ENCODE assay signal across 7 cellular contexts in the genomic region with DNA sequence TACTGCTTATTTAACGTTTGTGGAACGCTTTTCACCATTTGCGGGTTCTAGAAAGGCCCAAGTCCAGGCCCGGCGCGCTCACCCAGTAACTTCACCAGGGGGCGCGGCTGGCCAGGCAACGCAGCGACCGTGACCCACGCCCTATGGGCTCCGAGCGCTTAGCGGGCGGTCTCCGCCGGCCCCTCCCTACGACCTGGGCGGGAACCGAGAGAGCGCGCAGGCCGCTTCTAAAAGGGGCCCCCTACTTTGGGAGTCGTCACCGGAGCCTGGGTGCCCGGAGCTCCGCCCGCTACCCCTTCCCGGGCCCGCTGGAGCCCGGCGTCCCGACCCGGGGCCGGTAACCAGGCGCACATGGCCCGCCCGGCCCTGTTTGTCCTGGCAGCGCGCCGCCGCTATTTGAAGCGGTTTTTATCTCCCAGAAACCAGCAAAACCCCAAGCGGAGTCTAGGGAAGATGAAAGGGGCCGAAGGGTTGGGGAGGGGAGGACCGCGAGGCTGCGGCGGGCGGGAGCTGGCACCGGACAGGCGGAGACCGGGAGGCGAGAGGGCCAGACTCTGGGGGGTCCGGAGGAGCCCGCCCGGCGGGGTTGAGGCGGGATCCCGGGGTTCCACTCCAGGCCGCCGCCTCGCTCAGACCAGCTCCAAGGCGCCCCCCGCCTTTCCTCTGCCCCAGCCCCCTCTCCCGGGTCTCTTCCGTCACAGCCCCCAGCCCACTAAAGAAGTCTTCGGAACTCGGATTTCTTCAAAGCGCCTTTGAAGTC. TPM values are rescaled to one million over a fixed set of nuclear protein-coding genes. Genes with fewer than 3 reads are reported as not detected.
A peak's percentile ranks its signal among the peaks of the same experiment; 100 is the strongest.
DNase-seq lines count a peak whose midpoint lies in the region; ATAC-seq and TF ChIP-seq lines count a peak whose summit lies in the region.

No MANE protein-coding gene starts in this region.

- H3K4me1 ChIP-seq in iPS DF 6.9 (ENCODE audit: control insufficient read depth, insufficient read depth, low read length): peaks cover 2% of the 10 kb centered on the region; the same call in 1 of the 2 replicates
- H3K4me1 ChIP-seq in gastrocnemius medialis: peaks cover 21 to 30% of the 10 kb centered on the region in 2 donors

- intact Hi-C loops in gastrocnemius medialis (cut with DNase I; ENCODE audit: low total_unique reads): loop anchor here (1.0 to 5.0 kb wide), 5 partner anchors 20 to 402 kb away; a partner anchor contains a TSS

- H3K9me3 ChIP-seq in iPS DF 6.9 (ENCODE audit: control insufficient read depth, insufficient read depth, low read length) (no peaks in the 10 kb centered on the region), gastrocnemius medialis (no peaks in the 10 kb centered on the region)

- peak; percentile 21 for DNase-seq in NCI-H187 treated with DMSO at 0.1 percent for 48 hours (lab: John Stamatoyannopoulos, UW)
- DNase-seq in T1000 (lab: John Stamatoyannopoulos, UW): peak; percentile 86
- DNase-seq in astrocyte of the hippocampus (ENCODE audit: low read depth, low spot score): peak; percentile 95
- peak; percentile 31 for DNase-seq in iPS DF 6.9 (ENCODE audit: low read depth, low spot score)
- DNase-seq in gastrocnemius medialis: peak; percentile 90

- H3K4me3 ChIP-seq in iPS DF 6.9 (ENCODE audit: low read length) (peak overlapping the region; percentile 46; the same call in 1 of the 2 replicates), gastrocnemius medialis (peak overlapping the region; percentile 75 to 96 (median 78))

- in situ Hi-C loops in gastrocnemius medialis (cut with MboI; ENCODE audit: low sequenced_read_pairs in 4 of 4): loop anchor here in 1 of 4 donors (10.0 kb wide), 1 partner anchor 180 kb away; a partner anchor contains a TSS

- ATAC-seq in GM18502 (IDR thresholded peaks at IDR 0.05; ENCODE audit: poor library complexity, unreplicated experiment) (peak; percentile 63), HG02943 (IDR thresholded peaks at IDR 0.05; ENCODE audit: low read depth, unreplicated experiment) (peak; percentile 43), gastrocnemius medialis (peak; percentile 59 to 65)

- H3K27me3 ChIP-seq in iPS DF 6.9 (ENCODE audit: control insufficient read depth, insufficient read depth, low read length) (peaks cover 8% of the 10 kb centered on the region; the same call in 1 of the 2 replicates), gastrocnemius medialis (no peaks in the 10 kb centered on the region)

- H3K27ac ChIP-seq in iPS DF 6.9 (ENCODE audit: low read length) (no peak overlapping the region), gastrocnemius medialis (peak overlapping the region; percentile 89 to 97 (median 92))

- H3K36me3 ChIP-seq in iPS DF 6.9 (ENCODE audit: control insufficient read depth, insufficient read depth, low read length) (no peaks in the 10 kb centered on the region), gastrocnemius medialis (peaks cover 0 to 2% of the 10 kb centered on the region in 2 donors)

- no CpG with 5 or more reads among the region's 71 CpGs for WGBS in iPS DF 6.9 (ENCODE audit: insufficient coverage, insufficient read length)

- TF ChIP-seq CTCF in gastrocnemius medialis (IDR thresholded peaks at IDR 0.05 in 4 of 5, conservative IDR thresholded peaks at IDR 0.05 in 1 of 5): peak; percentile 46 to 88 (median 86)

- TF ChIP-seq POLR2A in gastrocnemius medialis (IDR thresholded peaks at IDR 0.05): peak; percentile 86 to 90

RNA-seq across cellular contexts. Expression of a gene that starts 3.5 kb away (rescaled TPM):
- 10 to 100 TPM; 30.5 to 47.9 (median 38.5) TPM for total RNA-seq in gastrocnemius medialis

RNA-seq across cellular contexts. Expression of a gene that starts 11.2 kb away (rescaled TPM):
- total RNA-seq in gastrocnemius medialis: not detected

RNA-seq across cellular contexts. Expression of a gene that starts 25.5 kb away (rescaled TPM):
- 10 to 100 TPM; 43.4 to 51.0 (median 46.0) TPM for total RNA-seq in gastrocnemius medialis

RNA-seq across cellular contexts. Expression of a gene that starts 29.6 kb away (rescaled TPM):
- 100 to 1,000 TPM; 341 to 464 (median 358) TPM for total RNA-seq in gastrocnemius medialis

RNA-seq across cellular contexts. Expression of a gene that starts 55.0 kb away (rescaled TPM):
- 10 to 100 TPM; 44.9 to 61.9 (median 48.0) TPM for total RNA-seq in gastrocnemius medialis

Comparison
In these comparisons a context has a peak if more than half of its experiments do, and no peak if none do; other contexts are left out.
1. DNase-seq: peak in every context shown above with its lines; median percentile 95 in astrocyte of the hippocampus; 90 in gastrocnemius medialis; 86 in T1000; 31 in iPS DF 6.9; 21 in NCI-H187 treated with DMSO at 0.1 percent for 48 hours.